Comparison of ENCODE assay signal across 8 cellular contexts in the genomic region with DNA sequence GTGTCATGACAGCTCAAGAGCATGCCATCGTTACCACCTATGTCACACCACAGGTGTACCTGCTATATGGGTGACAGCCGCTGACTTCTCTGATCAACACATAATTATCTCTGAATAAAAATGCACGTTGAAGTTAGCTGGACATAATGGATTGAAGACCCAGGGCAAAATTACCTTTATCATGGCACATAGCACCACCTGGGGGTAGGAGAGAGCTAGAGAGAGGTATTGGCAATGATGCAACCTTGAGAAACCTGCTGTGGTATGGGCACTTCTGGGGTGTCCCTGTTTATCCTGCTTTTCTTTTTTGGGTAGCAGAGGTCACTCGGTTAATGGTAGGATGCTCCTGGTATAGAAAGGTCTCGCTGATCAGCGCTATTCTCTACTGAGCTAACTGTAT.
A peak's percentile ranks its signal among the peaks of the same experiment; 100 is the strongest.
DNase-seq lines count a peak whose midpoint lies in the region; ATAC-seq lines count a peak whose summit lies in the region.

No MANE protein-coding gene starts in this region.

- intact Hi-C loops in head of caudate nucleus (cut with DNase I), result no loop called here

- ATAC-seq in GM21381 (IDR thresholded peaks at IDR 0.05; ENCODE audit: unreplicated experiment), result no peak

- DNase-seq in EL (peak; percentile 17), HT1080 (ENCODE audit: low read depth) (peak; percentile 2), SHP77 treated with DMSO at 0.1 percent for 48 hours (lab: John Stamatoyannopoulos, UW) (peak; percentile 94), left kidney (ENCODE audit: low read depth, low spot score) (peak; percentile 53), DMS114 treated with DMSO at 0.1 percent for 48 hours (lab: John Stamatoyannopoulos, UW; ENCODE audit: unreplicated experiment) (no peak), head of caudate nucleus (no peak), cerebellar cortex (ENCODE audit: low spot score) (no peak)

Comparison
In these comparisons a context has a peak if more than half of its experiments do, and no peak if none do; other contexts are left out.
1. DNase-seq: peak in EL (single experiment), HT1080 (single experiment), SHP77 treated with DMSO at 0.1 percent for 48 hours (single experiment) and left kidney (single experiment); none in DMS114 treated with DMSO at 0.1 percent for 48 hours (single experiment), head of caudate nucleus (0 of 42) and cerebellar cortex (single experiment).